In the genomic region with DNA sequence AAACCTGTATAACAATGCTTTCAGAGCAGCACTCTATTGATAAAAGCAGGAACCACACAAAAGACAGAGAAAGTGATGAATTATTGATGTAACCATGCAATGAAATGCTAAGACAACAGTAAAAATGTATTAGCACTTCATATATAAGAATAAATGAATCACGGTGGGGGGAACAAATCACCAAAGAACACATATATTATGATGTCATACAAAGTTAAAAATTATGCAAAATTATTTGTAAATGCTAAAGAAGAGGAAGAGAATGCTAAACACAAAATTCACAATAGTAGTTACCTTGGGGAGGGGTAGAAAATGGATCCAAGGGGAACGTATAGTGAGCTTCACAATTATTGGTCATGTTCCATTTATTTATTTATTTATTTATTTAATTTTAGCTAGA, we compare ENCODE assay signal across 26 cellular contexts.
DNase-seq lines count a peak whose midpoint lies in the region; ATAC-seq, FAIRE-seq and TF ChIP-seq lines count a peak whose summit lies in the region.
"Had no signal": no experiment of that assay in that cellular context is flagged by ENCODE, and none has a peak within 500 bp of the region (broad histone marks: within the 10 kb centered on the region; RNA-seq: fewer than 3 reads in every experiment).

No MANE protein-coding gene starts in this region.

- no peak for DNase-seq in HFFc6
- no peak for DNase-seq in K562 (ENCODE audit: extremely low read depth in 1 of 4, low spot score in 3 of 4)
- no peak for DNase-seq in lower leg skin (ENCODE audit: low spot score in 2 of 2)
- no peak for DNase-seq in SK-N-DZ (ENCODE audit: low spot score)
- DNase-seq: 8988T; ACHN; BE2C; C1 segment of cervical spinal cord; CD4-positive, alpha-beta memory T cell; CD4-positive, CD25-positive, alpha-beta regulatory T cell; CD8-positive, alpha-beta memory T cell; COR-L47; DMS 273 treated with DMSO at 0.1 percent for 48 hours; DMS153; DMS53; DMS79; DND-41; EL; GDM1 had no signal

- H3K36me3 Mint-ChIP-seq in HFFc6 (ENCODE audit: low read depth) = peaks cover 41% of the 10 kb centered on the region
- H3K36me3 Mint-ChIP-seq: CD4-positive, alpha-beta memory T cell; CD4-positive, CD25-positive, alpha-beta regulatory T cell; CD8-positive, alpha-beta memory T cell had no signal

- in situ Hi-C loops in K562 (cut with MboI) = no loop called here

- intact Hi-C loops in K562 (cut with micrococcal nuclease) (no loop called here), lower leg skin (cut with DNase I; ENCODE audit: low total_unique reads) (no loop called here)

- peak overlapping the region; percentile 48; the same call in 1 of the 2 replicates for H3K27ac Mint-ChIP-seq in HFFc6
- H3K27ac Mint-ChIP-seq: CD14-positive monocyte; CD4-positive, alpha-beta memory T cell; CD4-positive, CD25-positive, alpha-beta regulatory T cell; CD8-positive, alpha-beta memory T cell had no signal

- 91% methylated on average over 2 of the region's 2 CpGs for WGBS in K562 (ENCODE audit: insufficient coverage, low coverage, missing lambda C conversion rate)
- 90% methylated on average over 2 of the region's 2 CpGs for WGBS in lower leg skin, 2 donors

- H3K9ac ChIP-seq in K562 (ENCODE audit: insufficient read depth in 1 of 2, low read depth in 2 of 2, low read length in 2 of 2) = no peak overlapping the region
- H3K9ac ChIP-seq: BLaER1 had no signal

- H3K4me3 ChIP-seq in HEK293 (ENCODE audit: low read depth, low read length) = no peak overlapping the region
- no peak overlapping the region for H3K4me3 ChIP-seq in K562
- no peak overlapping the region for H3K4me3 ChIP-seq in lower leg skin (ENCODE audit: low read depth, poor library complexity, severe bottlenecking)
- H3K4me3 ChIP-seq: BLaER1, GM12878 had no signal

- H2AFZ ChIP-seq in K562 (ENCODE audit: low read depth, low read length) = no peak overlapping the region

- no peak for TF ChIP-seq CTCF in HEK293 (tag by site-specific recombination; IDR thresholded peaks at IDR 0.05)
- TF ChIP-seq CTCF in HFFc6 (IDR thresholded peaks at IDR 0.05) = no peak
- no peak for TF ChIP-seq CTCF in K562 (IDR thresholded peaks at IDR 0.05 in 2 of 3, conservative IDR thresholded peaks at IDR 0.05 in 1 of 3; ENCODE audit: insufficient read depth in 2 of 3, low read depth in 1 of 3, low read length in 3 of 3)
- no peak for TF ChIP-seq CTCF in lower leg skin (IDR thresholded peaks at IDR 0.05)

- no TSS peak for BruUV-seq in K562 (replicated peaks; lab: Mats Ljungman, UMichigan)

- CTCF ChIA-PET in HEK293 (lab: Yijun Ruan, JAX) = interaction anchor here (0.6 kb wide), 1 partner anchor 15 kb away, joined by 3 read pairs; no protein-coding TSS in a partner anchor
- CTCF ChIA-PET in K562 (lab: Yijun Ruan, JAX; ENCODE audit: low intra/inter-chr PET ratio) = no interaction called here

- no peak overlapping the region for H3K4me3 Mint-ChIP-seq in HFFc6
- H3K4me3 Mint-ChIP-seq: CD14-positive monocyte; CD4-positive, alpha-beta memory T cell; CD4-positive, CD25-positive, alpha-beta regulatory T cell; CD8-positive, alpha-beta memory T cell had no signal

- no peak for ATAC-seq in K562
- ATAC-seq: GM12878 had no signal

- H3K9me3 ChIP-seq in HEK293 (ENCODE audit: control insufficient read depth, insufficient read depth, low read depth, low read length) = no peaks in the 10 kb centered on the region
- H3K9me3 ChIP-seq in K562 (replicated peaks; ENCODE audit: control insufficient read depth, insufficient read depth, low read depth, low read length) = no peaks in the 10 kb centered on the region
- H3K9me3 ChIP-seq: BE2C had no signal

- TF ChIP-seq POLR2A in K562 (conservative IDR thresholded peaks at IDR 0.05) (no peak), lower leg skin (IDR thresholded peaks at IDR 0.05) (no peak)

- H3K27me3 ChIP-seq in K562 (ENCODE audit: control insufficient read depth in 2 of 2, insufficient read depth in 2 of 2, low read length in 2 of 2) = no peaks in the 10 kb centered on the region
- H3K27me3 ChIP-seq: BE2C, BLaER1 had no signal

- no peaks in the 10 kb centered on the region for H4K20me1 ChIP-seq in K562 (replicated peaks; ENCODE audit: control insufficient read depth, insufficient read depth, low read length)
- H4K20me1 ChIP-seq: BLaER1 had no signal

- FAIRE-seq in K562 (lab: Jason Lieb, UNC) = no peak
- FAIRE-seq: A204.1, GM12878, GM12892, GM18507 had no signal

- no peaks in the 10 kb centered on the region for H3K79me2 ChIP-seq in K562 (ENCODE audit: control insufficient read depth, insufficient read depth, low read length)

- 0 out of 2 replicates have a peak, but pooled peaks cover 3% of the 10 kb centered on the region for H3K4me1 ChIP-seq in HEK293 (ENCODE audit: control insufficient read depth, insufficient read depth, low read length)
- no peaks in the 10 kb centered on the region for H3K4me1 ChIP-seq in K562 (replicated peaks in 1 of 2; ENCODE audit: control insufficient read depth in 2 of 2, insufficient read depth in 2 of 2, low read length in 2 of 2)
- H3K4me1 ChIP-seq: BE2C had no signal

- no peaks in the 10 kb centered on the region for H3K9me3 Mint-ChIP-seq in HFFc6
- H3K9me3 Mint-ChIP-seq: CD4-positive, CD25-positive, alpha-beta regulatory T cell had no signal

- peaks cover 5% of the 10 kb centered on the region; the same call in 1 of the 2 replicates for H3K27me3 Mint-ChIP-seq in HFFc6 (ENCODE audit: insufficient read depth)

- H3K36me3 ChIP-seq in HEK293 (ENCODE audit: control insufficient read depth in 2 of 2, insufficient read depth in 1 of 2, low read length in 2 of 2) (peaks cover 5 to 8% of the 10 kb centered on the region in 2 experiments; a peak in 2 of 3 replicates), K562 (ENCODE audit: control insufficient read depth, insufficient read depth, low read length) (peaks cover 49% of the 10 kb centered on the region)
- H3K36me3 ChIP-seq: BE2C had no signal

- no peak overlapping the region for H3K4me2 ChIP-seq in K562 (ENCODE audit: insufficient read depth, low read length)
- H3K4me2 ChIP-seq: BLaER1 had no signal

- H3K27ac ChIP-seq in HEK293 (ENCODE audit: extremely low read depth, low read depth, low read length) (no peak overlapping the region), K562 (ENCODE audit: extremely low read depth, low read depth, low read length) (no peak overlapping the region)
- H3K27ac ChIP-seq: BLaER1 had no signal

- no peaks in the 10 kb centered on the region for H3K9me1 ChIP-seq in K562 (ENCODE audit: control insufficient read depth, insufficient read depth, low read length)

- POLR2A ChIA-PET in HEK293 (lab: Yijun Ruan, JAX) = interaction anchor here (0.6 kb wide), 1 partner anchor 8 kb away, joined by 7 read pairs; no protein-coding TSS in a partner anchor
- POLR2A ChIA-PET in K562 (lab: Yijun Ruan, JAX) = interaction anchor here (1.2 to 4.5 kb wide), 2 partner anchors 10 to 12 kb away, joined by 4 to 21 read pairs; no protein-coding TSS in a partner anchor

- TF ChIP-seq EP300 in K562 (IDR thresholded peaks at IDR 0.05; ENCODE audit: low read length) = no peak

- H3K4me1 Mint-ChIP-seq in HFFc6 (ENCODE audit: low read depth) = peaks cover 64% of the 10 kb centered on the region
- H3K4me1 Mint-ChIP-seq: CD14-positive monocyte; CD4-positive, alpha-beta memory T cell; CD4-positive, CD25-positive, alpha-beta regulatory T cell; CD8-positive, alpha-beta memory T cell had no signal

- no peak for TF ChIP-seq RAD21 in K562 (CRISPR knock-in tag; conservative IDR thresholded peaks at IDR 0.05 in 1 of 2, IDR thresholded peaks at IDR 0.05 in 1 of 2)

TF ChIP-seq in HEK293, 187 proteins besides CTCF, POLR2A, EP300 and RAD21 (continues in another document):
- TF ChIP-seq REPIN1 (tag by site-specific recombination; IDR thresholded peaks at IDR 0.05; ENCODE audit: low read depth) = no peak
- no peak for TF ChIP-seq MYNN (tag by site-specific recombination; IDR thresholded peaks at IDR 0.05; ENCODE audit: borderline replicate concordance)
- TF ChIP-seq, protein P1, sequence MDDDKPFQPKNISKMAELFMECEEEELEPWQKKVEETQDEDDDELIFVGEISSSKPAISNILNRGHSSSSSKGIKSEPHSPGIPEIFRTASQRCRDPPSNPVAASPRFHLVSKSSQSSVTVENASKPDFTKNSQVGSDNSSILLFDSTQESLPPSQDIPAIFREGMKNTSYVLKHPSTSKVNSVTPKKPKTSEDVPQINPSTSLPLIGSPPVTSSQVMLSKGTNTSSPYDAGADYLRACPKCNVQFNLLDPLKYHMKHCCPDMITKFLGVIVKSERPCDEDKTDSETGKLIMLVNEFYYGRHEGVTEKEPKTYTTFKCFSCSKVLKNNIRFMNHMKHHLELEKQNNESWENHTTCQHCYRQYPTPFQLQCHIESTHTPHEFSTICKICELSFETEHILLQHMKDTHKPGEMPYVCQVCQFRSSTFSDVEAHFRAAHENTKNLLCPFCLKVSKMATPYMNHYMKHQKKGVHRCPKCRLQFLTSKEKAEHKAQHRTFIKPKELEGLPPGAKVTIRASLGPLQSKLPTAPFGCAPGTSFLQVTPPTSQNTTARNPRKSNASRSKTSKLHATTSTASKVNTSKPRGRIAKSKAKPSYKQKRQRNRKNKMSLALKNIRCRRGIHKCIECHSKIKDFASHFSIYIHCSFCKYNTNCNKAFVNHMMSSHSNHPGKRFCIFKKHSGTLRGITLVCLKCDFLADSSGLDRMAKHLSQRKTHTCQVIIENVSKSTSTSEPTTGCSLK (tag by site-specific recombination; IDR thresholded peaks at IDR 0.05) = no peak

TF ChIP-seq in K562, 482 proteins besides CTCF, POLR2A, EP300 and RAD21 (continues in another document):
- TF ChIP-seq, protein P2, sequence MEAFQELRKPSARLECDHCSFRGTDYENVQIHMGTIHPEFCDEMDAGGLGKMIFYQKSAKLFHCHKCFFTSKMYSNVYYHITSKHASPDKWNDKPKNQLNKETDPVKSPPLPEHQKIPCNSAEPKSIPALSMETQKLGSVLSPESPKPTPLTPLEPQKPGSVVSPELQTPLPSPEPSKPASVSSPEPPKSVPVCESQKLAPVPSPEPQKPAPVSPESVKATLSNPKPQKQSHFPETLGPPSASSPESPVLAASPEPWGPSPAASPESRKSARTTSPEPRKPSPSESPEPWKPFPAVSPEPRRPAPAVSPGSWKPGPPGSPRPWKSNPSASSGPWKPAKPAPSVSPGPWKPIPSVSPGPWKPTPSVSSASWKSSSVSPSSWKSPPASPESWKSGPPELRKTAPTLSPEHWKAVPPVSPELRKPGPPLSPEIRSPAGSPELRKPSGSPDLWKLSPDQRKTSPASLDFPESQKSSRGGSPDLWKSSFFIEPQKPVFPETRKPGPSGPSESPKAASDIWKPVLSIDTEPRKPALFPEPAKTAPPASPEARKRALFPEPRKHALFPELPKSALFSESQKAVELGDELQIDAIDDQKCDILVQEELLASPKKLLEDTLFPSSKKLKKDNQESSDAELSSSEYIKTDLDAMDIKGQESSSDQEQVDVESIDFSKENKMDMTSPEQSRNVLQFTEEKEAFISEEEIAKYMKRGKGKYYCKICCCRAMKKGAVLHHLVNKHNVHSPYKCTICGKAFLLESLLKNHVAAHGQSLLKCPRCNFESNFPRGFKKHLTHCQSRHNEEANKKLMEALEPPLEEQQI (IDR thresholded peaks at IDR 0.05) = no peak
- TF ChIP-seq HNRNPK (IDR thresholded peaks at IDR 0.05; ENCODE audit: low read depth, low read length, poor library complexity, severe bottlenecking) = no peak
